ENCODE assay signal across 8 cellular contexts in genomic region chr5:81850494-81850893, GRCh38.
DNase-seq lines count a peak whose midpoint lies in the region; ATAC-seq and TF ChIP-seq lines count a peak whose summit lies in the region.

No MANE protein-coding gene starts in this region.

- H3K9me3 ChIP-seq in skeletal muscle satellite cell (replicated peaks; ENCODE audit: low read length) = no peaks in the 10 kb centered on the region

- no peak for ATAC-seq in GM21381 (IDR thresholded peaks at IDR 0.05; ENCODE audit: unreplicated experiment)

- peak overlapping the region; percentile 94 for H3K4me2 ChIP-seq in skeletal muscle satellite cell (ENCODE audit: low read length)

- CTCF ChIA-PET in RWPE1 (lab: Yijun Ruan, JAX) = interaction anchor here (0.6 kb wide), 1 partner anchor 209 kb away, joined by 3 read pairs; no protein-coding TSS in a partner anchor

- H3K4me1 Mint-ChIP-seq in glutamatergic neuron (ENCODE audit: low read depth, unreplicated experiment) = peaks cover 54% of the 10 kb centered on the region

- H3K27me3 ChIP-seq in skeletal muscle satellite cell (ENCODE audit: control insufficient read depth, insufficient read depth, low read length) = no peaks in the 10 kb centered on the region

- H3K4me1 ChIP-seq in skeletal muscle satellite cell (ENCODE audit: control insufficient read depth, insufficient read depth, low read length) = peaks cover 30% of the 10 kb centered on the region

- H3K27me3 Mint-ChIP-seq in glutamatergic neuron (ENCODE audit: unreplicated experiment) = peaks cover 15% of the 10 kb centered on the region

- POLR2A ChIA-PET in RWPE1 (lab: Yijun Ruan, JAX; ENCODE audit: low non-redundant PET) = interaction anchor here (3.1 kb wide), 1 partner anchor 100 kb away, joined by 43 read pairs; the partner anchor contains the start of gene SSBP2

- no peak overlapping the region for H3K9ac ChIP-seq in skeletal muscle satellite cell (ENCODE audit: low read depth, low read length)

- peaks cover 6% of the 10 kb centered on the region for H3K9me3 Mint-ChIP-seq in glutamatergic neuron (ENCODE audit: unreplicated experiment)

- no peaks in the 10 kb centered on the region for H3K36me3 ChIP-seq in skeletal muscle satellite cell (ENCODE audit: insufficient read depth, low read length)

- peak overlapping the region; percentile 92 for H3K27ac Mint-ChIP-seq in glutamatergic neuron (ENCODE audit: unreplicated experiment)

- H3K4me3 ChIP-seq in skeletal muscle satellite cell (ENCODE audit: low read length) = no peak overlapping the region

- no peaks in the 10 kb centered on the region for H3K36me3 Mint-ChIP-seq in glutamatergic neuron (ENCODE audit: unreplicated experiment)

- peak overlapping the region; percentile 94 for H3K27ac ChIP-seq in RWPE1

- peak overlapping the region; percentile 67 for H3K4me3 Mint-ChIP-seq in glutamatergic neuron (ENCODE audit: unreplicated experiment)

- DNase-seq in GM04503 (ENCODE audit: low read depth) (peak; percentile 28), RWPE1 (ENCODE audit: low spot score) (no peak), glutamatergic neuron (peak; percentile 25), glomerular visceral epithelial cell (ENCODE audit: extremely low spot score) (no peak), NCI-H128 (lab: John Stamatoyannopoulos, UW; ENCODE audit: unreplicated experiment) (no peak), SHP77 treated with DMSO at 0.1 percent for 48 hours (lab: John Stamatoyannopoulos, UW) (no peak)

- no peak for TF ChIP-seq CTCF in RWPE1 (conservative IDR thresholded peaks at IDR 0.05; ENCODE audit: low read depth)
- TF ChIP-seq CTCF in glutamatergic neuron (IDR thresholded peaks at IDR 0.05; ENCODE audit: partially characterized antibody, unreplicated experiment) = no peak

Comparison
In these comparisons a context has a peak if more than half of its experiments do, and no peak if none do; other contexts are left out.
1. DNase-seq: peak in GM04503 (single experiment) and glutamatergic neuron (single experiment); none in RWPE1 (single experiment), glomerular visceral epithelial cell (single experiment), NCI-H128 (single experiment) and SHP77 treated with DMSO at 0.1 percent for 48 hours (single experiment).